In genomic region chr11:1670928-1671371, GRCh38 we compare ENCODE assay signal across 24 cellular contexts. TPM values are rescaled to one million over a fixed set of nuclear protein-coding genes. Genes with fewer than 3 reads are reported as not detected.
"Had no signal": no experiment of that assay in that cellular context is flagged by ENCODE, and none has a peak within 500 bp of the region (broad histone marks: within the 10 kb centered on the region; RNA-seq: fewer than 3 reads in every experiment).

No MANE protein-coding gene starts in this region.

- H3K4me1 ChIP-seq: tibial nerve had no signal

- H3K4me3 Mint-ChIP-seq: activated naive CD8-positive, alpha-beta T cell; activated T-cell treated with anti-CD3 and anti-CD28 coated beads, Interleukin-2, amount 50 U/mL, for 24 hours; effector memory CD8-positive, alpha-beta T cell had no signal

- H3K27ac ChIP-seq: body of pancreas, neutrophil, skin epidermis, tibial nerve, WERI-Rb-1 had no signal

- H3K4me1 Mint-ChIP-seq: naive B cell had no signal

- H3K27ac Mint-ChIP-seq: activated naive CD8-positive, alpha-beta T cell; activated T-cell treated with anti-CD3 and anti-CD28 coated beads, Interleukin-2, amount 50 U/mL, for 24 hours had no signal

- H3K4me3 ChIP-seq: body of pancreas, skin epidermis, tibial nerve had no signal

- H3K9ac ChIP-seq: SK-N-SH had no signal

- H3K36me3 ChIP-seq: neutrophil, tibial nerve, WERI-Rb-1 had no signal

- DNase-seq: activated CD4-positive, alpha-beta T cell treated with anti-CD3 and anti-CD28 coated beads, Interleukin-2, amount 50 U/mL, for 48 hours; activated gamma-delta T cell treated with Interleukin-2 at 50 U/mL for 16 hours; activated T-cell treated with anti-CD3 and anti-CD28 coated beads, Interleukin-2, amount 50 U/mL, for 24 hours; amniotic stem cell; body of pancreas; central memory CD4-positive, alpha-beta T cell; cortex of kidney; effector memory CD8-positive, alpha-beta T cell; immature natural killer cell; naive B cell; SK-N-SH; stimulated activated CD4-positive, alpha-beta T cell treated with anti-CD3 and anti-CD28 coated beads, Interleukin-15, amount 100 ng/mL, for 24 hours; stimulated activated CD4-positive, alpha-beta T cell treated with anti-CD3 and anti-CD28 coated beads, Interleukin-4, amount 100 ng/mL, for 1 hour; stimulated activated naive CD4-positive, alpha-beta T cell; WERI-Rb-1 had no signal

- H3K9me2 ChIP-seq: SK-N-SH had no signal

- H3K9me3 Mint-ChIP-seq: activated T-cell treated with anti-CD3 and anti-CD28 coated beads, Interleukin-2, amount 50 U/mL, for 24 hours; effector memory CD8-positive, alpha-beta T cell; immature natural killer cell; naive B cell had no signal

- H3K9me3 ChIP-seq: body of pancreas, neutrophil, SK-N-SH, tibial nerve had no signal

- H3K4me2 ChIP-seq: SK-N-SH had no signal

- ATAC-seq: body of pancreas; effector memory CD8-positive, alpha-beta T cell had no signal

- H3K27me3 ChIP-seq: body of pancreas had no signal

- H3K36me3 Mint-ChIP-seq: activated naive CD8-positive, alpha-beta T cell; immature natural killer cell; naive B cell had no signal

RNA-seq across cellular contexts. Expression of gene KRTAP5-6, which starts 26.0 kb away (rescaled TPM):
- total RNA-seq: body of pancreas; frontal cortex; lung microvascular endothelial cell; mononuclear cell; subcutaneous adipose tissue; T-helper 1 cell treated with Interleukin-12 subunit alpha and Interleukin-12 subunit beta and Interleukin-4 antibody, amounts not matched to agents 30 ng/mL and 1 ng/mL, for 36 hours; tibial nerve had no signal

RNA-seq across cellular contexts. Expression of gene KRTAP5-5, which starts 41.4 kb away (rescaled TPM):
- total RNA-seq: body of pancreas; frontal cortex; lung microvascular endothelial cell; mononuclear cell; subcutaneous adipose tissue; T-helper 1 cell treated with Interleukin-12 subunit alpha and Interleukin-12 subunit beta and Interleukin-4 antibody, amounts not matched to agents 30 ng/mL and 1 ng/mL, for 36 hours; tibial nerve had no signal

RNA-seq across cellular contexts. Expression of gene KRTAP5-4, which starts 49.0 kb away (rescaled TPM):
- total RNA-seq: body of pancreas; frontal cortex; lung microvascular endothelial cell; mononuclear cell; subcutaneous adipose tissue; T-helper 1 cell treated with Interleukin-12 subunit alpha and Interleukin-12 subunit beta and Interleukin-4 antibody, amounts not matched to agents 30 ng/mL and 1 ng/mL, for 36 hours; tibial nerve had no signal
